In genomic region chr20:348972-349841, GRCh38 we compare ENCODE assay signal across 1 cellular context.
TF ChIP-seq lines count a peak whose summit lies in the region.

No MANE protein-coding gene starts in this region.

TF ChIP-seq in HepG2, 621 proteins besides CTCF, POLR2A, EP300 and RAD21 (continued from another document and continues in another):
- TF ChIP-seq ZNF318 (CRISPR knock-in tag; IDR thresholded peaks at IDR 0.05) (0 out of 2 replicates have a peak, but pooled peaks have one; percentile 35), ZZZ3 (CRISPR knock-in tag; IDR thresholded peaks at IDR 0.05; ENCODE audit: borderline replicate concordance) (no peak), CSRNP1 (CRISPR knock-in tag; IDR thresholded peaks at IDR 0.05) (peak; percentile 75; the same call in 1 of the 2 replicates), ETV6 (CRISPR knock-in tag; conservative IDR thresholded peaks at IDR 0.05) (0 out of 2 replicates have a peak, but pooled peaks have one; percentile 29), NR2F2 (IDR thresholded peaks at IDR 0.05; ENCODE audit: borderline replicate concordance, low read depth) (no peak), ATRX (CRISPR knock-in tag; IDR thresholded peaks at IDR 0.05; ENCODE audit: borderline replicate concordance) (no peak), ZNF879 (CRISPR knock-in tag; IDR thresholded peaks at IDR 0.05) (no peak), ZNF264 (CRISPR knock-in tag; IDR thresholded peaks at IDR 0.05) (0 out of 2 replicates have a peak, but pooled peaks have one; percentile 20), ZNF563 (CRISPR knock-in tag; IDR thresholded peaks at IDR 0.05) (no peak), ZFP90 (CRISPR knock-in tag; IDR thresholded peaks at IDR 0.05; ENCODE audit: borderline replicate concordance) (peak; percentile 63; the same call in 1 of the 2 replicates), SNRNP70 (IDR thresholded peaks at IDR 0.05; ENCODE audit: low read depth, low read length) (no peak), ZHX2 (IDR thresholded peaks at IDR 0.05; ENCODE audit: low read depth) (no peak), ZHX2 (CRISPR knock-in tag; IDR thresholded peaks at IDR 0.05; ENCODE audit: borderline replicate concordance) (no peak), ZNF790 (CRISPR knock-in tag; IDR thresholded peaks at IDR 0.05; ENCODE audit: borderline replicate concordance) (0 out of 2 replicates have a peak, but pooled peaks have one; percentile 1), KLF11 (CRISPR knock-in tag; IDR thresholded peaks at IDR 0.05) (no peak), ATM (IDR thresholded peaks at IDR 0.05; ENCODE audit: borderline replicate concordance) (no peak), ZMAT3 (CRISPR knock-in tag; conservative IDR thresholded peaks at IDR 0.05) (no peak), MAFF (IDR thresholded peaks at IDR 0.05; ENCODE audit: low read depth, low read length) (no peak), TEF (CRISPR knock-in tag; IDR thresholded peaks at IDR 0.05) (no peak), ZNF451 (CRISPR knock-in tag; IDR thresholded peaks at IDR 0.05) (peak; percentile 73; the same call in 1 of the 2 replicates), ZSCAN20 (CRISPR knock-in tag; IDR thresholded peaks at IDR 0.05; ENCODE audit: borderline replicate concordance) (0 out of 2 replicates have a peak, but pooled peaks have one; percentile 48), CEBPZ (IDR thresholded peaks at IDR 0.05; ENCODE audit: low read length) (no peak), KDM5B (CRISPR knock-in tag; IDR thresholded peaks at IDR 0.05; ENCODE audit: borderline replicate concordance) (no peak; the same call in 1 of the 2 replicates), ZKSCAN1 (IDR thresholded peaks at IDR 0.05; ENCODE audit: low read length) (no peak), ZNF589 (CRISPR knock-in tag; conservative IDR thresholded peaks at IDR 0.05) (no peak), E2F2 (CRISPR knock-in tag; IDR thresholded peaks at IDR 0.05; ENCODE audit: borderline replicate concordance) (no peak), ZNF614 (CRISPR knock-in tag; IDR thresholded peaks at IDR 0.05; ENCODE audit: borderline replicate concordance) (peak; percentile 64; the same call in 1 of the 2 replicates), ZBTB26 (CRISPR knock-in tag; IDR thresholded peaks at IDR 0.05; ENCODE audit: borderline replicate concordance) (peak; percentile 92), NCOA5 (CRISPR knock-in tag; IDR thresholded peaks at IDR 0.05) (no peak), ZBTB34 (CRISPR knock-in tag; IDR thresholded peaks at IDR 0.05) (0 out of 2 replicates have a peak, but pooled peaks have one; percentile 58), MTF2 (CRISPR knock-in tag; IDR thresholded peaks at IDR 0.05; ENCODE audit: borderline replicate concordance) (no peak), ZNF792 (CRISPR knock-in tag; IDR thresholded peaks at IDR 0.05) (no peak)
